Comparison of ENCODE assay signal across 1 cellular context in the genomic region with DNA sequence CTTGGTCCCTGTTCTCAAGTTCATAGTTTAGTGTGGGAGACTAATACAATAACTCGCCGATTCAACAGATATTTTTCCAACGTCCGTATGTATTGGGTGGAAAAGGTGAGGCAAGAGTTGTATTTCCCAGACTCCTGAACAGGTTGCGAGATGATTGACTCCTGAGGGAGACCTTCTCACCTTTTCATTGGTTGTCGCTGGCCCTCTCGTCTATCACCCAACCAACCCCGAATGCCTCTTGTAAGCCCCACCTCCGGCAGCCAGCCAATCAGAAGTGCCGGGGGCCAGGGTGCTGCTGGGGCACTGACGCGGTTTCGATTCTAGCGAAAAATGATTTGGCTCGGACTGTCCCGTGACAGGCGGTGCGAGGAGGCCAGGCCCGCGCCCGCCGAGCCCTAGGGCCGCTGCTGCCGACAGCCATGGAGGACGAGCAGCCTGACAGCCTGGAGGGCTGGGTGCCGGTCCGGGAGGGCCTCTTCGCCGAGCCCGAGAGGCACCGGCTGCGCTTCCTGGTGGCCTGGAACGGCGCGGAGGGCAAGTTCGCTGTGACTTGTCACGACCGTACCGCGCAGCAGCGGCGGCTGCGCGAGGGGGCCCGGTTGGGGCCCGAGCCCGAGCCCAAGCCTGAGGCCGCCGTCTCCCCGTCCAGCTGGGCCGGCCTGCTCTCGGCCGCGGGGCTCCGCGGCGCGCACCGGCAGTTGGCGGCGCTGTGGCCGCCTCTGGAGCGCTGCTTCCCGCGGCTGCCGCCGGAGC.
TF ChIP-seq lines count a peak whose summit lies in the region.

A gene with protein sequence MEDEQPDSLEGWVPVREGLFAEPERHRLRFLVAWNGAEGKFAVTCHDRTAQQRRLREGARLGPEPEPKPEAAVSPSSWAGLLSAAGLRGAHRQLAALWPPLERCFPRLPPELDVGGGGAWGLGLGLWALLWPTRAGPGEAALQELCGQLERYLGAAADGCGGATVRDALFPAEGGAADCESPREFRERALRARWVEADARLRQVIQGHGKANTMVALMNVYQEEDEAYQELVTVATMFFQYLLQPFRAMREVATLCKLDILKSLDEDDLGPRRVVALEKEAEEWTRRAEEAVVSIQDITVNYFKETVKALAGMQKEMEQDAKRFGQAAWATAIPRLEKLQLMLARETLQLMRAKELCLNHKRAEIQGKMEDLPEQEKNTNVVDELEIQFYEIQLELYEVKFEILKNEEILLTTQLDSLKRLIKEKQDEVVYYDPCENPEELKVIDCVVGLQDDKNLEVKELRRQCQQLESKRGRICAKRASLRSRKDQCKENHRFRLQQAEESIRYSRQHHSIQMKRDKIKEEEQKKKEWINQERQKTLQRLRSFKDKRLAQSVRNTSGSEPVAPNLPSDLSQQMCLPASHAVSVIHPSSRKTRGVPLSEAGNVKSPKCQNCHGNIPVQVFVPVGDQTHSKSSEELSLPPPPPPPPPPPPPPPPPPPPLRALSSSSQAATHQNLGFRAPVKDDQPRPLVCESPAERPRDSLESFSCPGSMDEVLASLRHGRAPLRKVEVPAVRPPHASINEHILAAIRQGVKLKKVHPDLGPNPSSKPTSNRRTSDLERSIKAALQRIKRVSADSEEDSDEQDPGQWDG (plus strand): TSS at position 321 of the 753 bp plus-strand sequence. CDS start 99 bp downstream, at position 420.

TF ChIP-seq in K562, 482 proteins besides CTCF, POLR2A, EP300 and RAD21 (continued from another document and continues in another):
- TF ChIP-seq ZBTB1 (CRISPR knock-in tag; IDR thresholded peaks at IDR 0.05; ENCODE audit: borderline replicate concordance, low read depth) (no peak; the same call in 1 of the 2 replicates), ZNF707 (CRISPR knock-in tag; conservative IDR thresholded peaks at IDR 0.05) (no peak), COPS2 (conservative IDR thresholded peaks at IDR 0.05) (no peak), MIER1 (IDR thresholded peaks at IDR 0.05; ENCODE audit: low read depth) (no peak), NONO (IDR thresholded peaks at IDR 0.05; ENCODE audit: low read depth in 2 of 2, low read length in 1 of 2) (peak in 1 of 2 experiments; percentile 71; a peak in 2 of 4 replicates), ZNF75A (CRISPR knock-in tag; IDR thresholded peaks at IDR 0.05) (no peak), ZEB2 (IDR thresholded peaks at IDR 0.05) (no peak), NRF1 (conservative IDR thresholded peaks at IDR 0.05 in 1 of 2, IDR thresholded peaks at IDR 0.05 in 1 of 2) (peak; percentile 69 to 76), ZNF146 (CRISPR knock-in tag; IDR thresholded peaks at IDR 0.05; ENCODE audit: unreplicated experiment) (no peak), NELFE (IDR thresholded peaks at IDR 0.05; ENCODE audit: insufficient read depth, insufficient read length) (no peak), YBX1 (IDR thresholded peaks at IDR 0.05) (no peak), SRSF1 (IDR thresholded peaks at IDR 0.05; ENCODE audit: low read depth, low read length) (no peak), NR3C1 (CRISPR knock-in tag; IDR thresholded peaks at IDR 0.05) (no peak), EP400 (IDR thresholded peaks at IDR 0.05) (no peak; the same call in 1 of the 2 replicates), NCOR1 (IDR thresholded peaks at IDR 0.05) (0 out of 2 replicates have a peak, but pooled peaks have one; percentile 9), CC2D1A (IDR thresholded peaks at IDR 0.05) (no peak), SRF (CRISPR knock-in tag; IDR thresholded peaks at IDR 0.05) (no peak), MEIS2 (IDR thresholded peaks at IDR 0.05; ENCODE audit: partially characterized antibody) (peak; percentile 56), MCM5 (IDR thresholded peaks at IDR 0.05; ENCODE audit: low read depth) (no peak), ZNF695 (CRISPR knock-in tag; IDR thresholded peaks at IDR 0.05) (no peak), MAZ (CRISPR knock-in tag; conservative IDR thresholded peaks at IDR 0.05 in 1 of 2, IDR thresholded peaks at IDR 0.05 in 1 of 2) (peak in 1 of 2 experiments; percentile 71; a peak in 3 of 4 replicates), KAT2B (IDR thresholded peaks at IDR 0.05; ENCODE audit: low read depth, low read length) (no peak), KLF16 (IDR thresholded peaks at IDR 0.05) (no peak), WHSC1 (IDR thresholded peaks at IDR 0.05; ENCODE audit: low read length) (no peak), ZNF143 (CRISPR knock-in tag; IDR thresholded peaks at IDR 0.05) (peak; percentile 36; the same call in 1 of the 2 replicates), JUN (IDR thresholded peaks at IDR 0.05; ENCODE audit: borderline replicate concordance, low read depth, low read length) (no peak), JUN (CRISPR knock-in tag; IDR thresholded peaks at IDR 0.05; ENCODE audit: borderline replicate concordance) (0 out of 2 replicates have a peak, but pooled peaks have one; percentile 70), ATF1 (CRISPR knock-in tag; IDR thresholded peaks at IDR 0.05) (no peak), ATF1 (tag; IDR thresholded peaks at IDR 0.05) (peak; percentile 81), PCBP1 (IDR thresholded peaks at IDR 0.05; ENCODE audit: low read depth, low read length, poor library complexity, severe bottlenecking) (no peak)
- TF ChIP-seq, protein P1, sequence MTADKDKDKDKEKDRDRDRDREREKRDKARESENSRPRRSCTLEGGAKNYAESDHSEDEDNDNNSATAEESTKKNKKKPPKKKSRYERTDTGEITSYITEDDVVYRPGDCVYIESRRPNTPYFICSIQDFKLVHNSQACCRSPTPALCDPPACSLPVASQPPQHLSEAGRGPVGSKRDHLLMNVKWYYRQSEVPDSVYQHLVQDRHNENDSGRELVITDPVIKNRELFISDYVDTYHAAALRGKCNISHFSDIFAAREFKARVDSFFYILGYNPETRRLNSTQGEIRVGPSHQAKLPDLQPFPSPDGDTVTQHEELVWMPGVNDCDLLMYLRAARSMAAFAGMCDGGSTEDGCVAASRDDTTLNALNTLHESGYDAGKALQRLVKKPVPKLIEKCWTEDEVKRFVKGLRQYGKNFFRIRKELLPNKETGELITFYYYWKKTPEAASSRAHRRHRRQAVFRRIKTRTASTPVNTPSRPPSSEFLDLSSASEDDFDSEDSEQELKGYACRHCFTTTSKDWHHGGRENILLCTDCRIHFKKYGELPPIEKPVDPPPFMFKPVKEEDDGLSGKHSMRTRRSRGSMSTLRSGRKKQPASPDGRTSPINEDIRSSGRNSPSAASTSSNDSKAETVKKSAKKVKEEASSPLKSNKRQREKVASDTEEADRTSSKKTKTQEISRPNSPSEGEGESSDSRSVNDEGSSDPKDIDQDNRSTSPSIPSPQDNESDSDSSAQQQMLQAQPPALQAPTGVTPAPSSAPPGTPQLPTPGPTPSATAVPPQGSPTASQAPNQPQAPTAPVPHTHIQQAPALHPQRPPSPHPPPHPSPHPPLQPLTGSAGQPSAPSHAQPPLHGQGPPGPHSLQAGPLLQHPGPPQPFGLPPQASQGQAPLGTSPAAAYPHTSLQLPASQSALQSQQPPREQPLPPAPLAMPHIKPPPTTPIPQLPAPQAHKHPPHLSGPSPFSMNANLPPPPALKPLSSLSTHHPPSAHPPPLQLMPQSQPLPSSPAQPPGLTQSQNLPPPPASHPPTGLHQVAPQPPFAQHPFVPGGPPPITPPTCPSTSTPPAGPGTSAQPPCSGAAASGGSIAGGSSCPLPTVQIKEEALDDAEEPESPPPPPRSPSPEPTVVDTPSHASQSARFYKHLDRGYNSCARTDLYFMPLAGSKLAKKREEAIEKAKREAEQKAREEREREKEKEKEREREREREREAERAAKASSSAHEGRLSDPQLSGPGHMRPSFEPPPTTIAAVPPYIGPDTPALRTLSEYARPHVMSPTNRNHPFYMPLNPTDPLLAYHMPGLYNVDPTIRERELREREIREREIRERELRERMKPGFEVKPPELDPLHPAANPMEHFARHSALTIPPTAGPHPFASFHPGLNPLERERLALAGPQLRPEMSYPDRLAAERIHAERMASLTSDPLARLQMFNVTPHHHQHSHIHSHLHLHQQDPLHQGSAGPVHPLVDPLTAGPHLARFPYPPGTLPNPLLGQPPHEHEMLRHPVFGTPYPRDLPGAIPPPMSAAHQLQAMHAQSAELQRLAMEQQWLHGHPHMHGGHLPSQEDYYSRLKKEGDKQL (CRISPR knock-in tag; IDR thresholded peaks at IDR 0.05; ENCODE audit: borderline replicate concordance) = no peak
- TF ChIP-seq, protein P2, sequence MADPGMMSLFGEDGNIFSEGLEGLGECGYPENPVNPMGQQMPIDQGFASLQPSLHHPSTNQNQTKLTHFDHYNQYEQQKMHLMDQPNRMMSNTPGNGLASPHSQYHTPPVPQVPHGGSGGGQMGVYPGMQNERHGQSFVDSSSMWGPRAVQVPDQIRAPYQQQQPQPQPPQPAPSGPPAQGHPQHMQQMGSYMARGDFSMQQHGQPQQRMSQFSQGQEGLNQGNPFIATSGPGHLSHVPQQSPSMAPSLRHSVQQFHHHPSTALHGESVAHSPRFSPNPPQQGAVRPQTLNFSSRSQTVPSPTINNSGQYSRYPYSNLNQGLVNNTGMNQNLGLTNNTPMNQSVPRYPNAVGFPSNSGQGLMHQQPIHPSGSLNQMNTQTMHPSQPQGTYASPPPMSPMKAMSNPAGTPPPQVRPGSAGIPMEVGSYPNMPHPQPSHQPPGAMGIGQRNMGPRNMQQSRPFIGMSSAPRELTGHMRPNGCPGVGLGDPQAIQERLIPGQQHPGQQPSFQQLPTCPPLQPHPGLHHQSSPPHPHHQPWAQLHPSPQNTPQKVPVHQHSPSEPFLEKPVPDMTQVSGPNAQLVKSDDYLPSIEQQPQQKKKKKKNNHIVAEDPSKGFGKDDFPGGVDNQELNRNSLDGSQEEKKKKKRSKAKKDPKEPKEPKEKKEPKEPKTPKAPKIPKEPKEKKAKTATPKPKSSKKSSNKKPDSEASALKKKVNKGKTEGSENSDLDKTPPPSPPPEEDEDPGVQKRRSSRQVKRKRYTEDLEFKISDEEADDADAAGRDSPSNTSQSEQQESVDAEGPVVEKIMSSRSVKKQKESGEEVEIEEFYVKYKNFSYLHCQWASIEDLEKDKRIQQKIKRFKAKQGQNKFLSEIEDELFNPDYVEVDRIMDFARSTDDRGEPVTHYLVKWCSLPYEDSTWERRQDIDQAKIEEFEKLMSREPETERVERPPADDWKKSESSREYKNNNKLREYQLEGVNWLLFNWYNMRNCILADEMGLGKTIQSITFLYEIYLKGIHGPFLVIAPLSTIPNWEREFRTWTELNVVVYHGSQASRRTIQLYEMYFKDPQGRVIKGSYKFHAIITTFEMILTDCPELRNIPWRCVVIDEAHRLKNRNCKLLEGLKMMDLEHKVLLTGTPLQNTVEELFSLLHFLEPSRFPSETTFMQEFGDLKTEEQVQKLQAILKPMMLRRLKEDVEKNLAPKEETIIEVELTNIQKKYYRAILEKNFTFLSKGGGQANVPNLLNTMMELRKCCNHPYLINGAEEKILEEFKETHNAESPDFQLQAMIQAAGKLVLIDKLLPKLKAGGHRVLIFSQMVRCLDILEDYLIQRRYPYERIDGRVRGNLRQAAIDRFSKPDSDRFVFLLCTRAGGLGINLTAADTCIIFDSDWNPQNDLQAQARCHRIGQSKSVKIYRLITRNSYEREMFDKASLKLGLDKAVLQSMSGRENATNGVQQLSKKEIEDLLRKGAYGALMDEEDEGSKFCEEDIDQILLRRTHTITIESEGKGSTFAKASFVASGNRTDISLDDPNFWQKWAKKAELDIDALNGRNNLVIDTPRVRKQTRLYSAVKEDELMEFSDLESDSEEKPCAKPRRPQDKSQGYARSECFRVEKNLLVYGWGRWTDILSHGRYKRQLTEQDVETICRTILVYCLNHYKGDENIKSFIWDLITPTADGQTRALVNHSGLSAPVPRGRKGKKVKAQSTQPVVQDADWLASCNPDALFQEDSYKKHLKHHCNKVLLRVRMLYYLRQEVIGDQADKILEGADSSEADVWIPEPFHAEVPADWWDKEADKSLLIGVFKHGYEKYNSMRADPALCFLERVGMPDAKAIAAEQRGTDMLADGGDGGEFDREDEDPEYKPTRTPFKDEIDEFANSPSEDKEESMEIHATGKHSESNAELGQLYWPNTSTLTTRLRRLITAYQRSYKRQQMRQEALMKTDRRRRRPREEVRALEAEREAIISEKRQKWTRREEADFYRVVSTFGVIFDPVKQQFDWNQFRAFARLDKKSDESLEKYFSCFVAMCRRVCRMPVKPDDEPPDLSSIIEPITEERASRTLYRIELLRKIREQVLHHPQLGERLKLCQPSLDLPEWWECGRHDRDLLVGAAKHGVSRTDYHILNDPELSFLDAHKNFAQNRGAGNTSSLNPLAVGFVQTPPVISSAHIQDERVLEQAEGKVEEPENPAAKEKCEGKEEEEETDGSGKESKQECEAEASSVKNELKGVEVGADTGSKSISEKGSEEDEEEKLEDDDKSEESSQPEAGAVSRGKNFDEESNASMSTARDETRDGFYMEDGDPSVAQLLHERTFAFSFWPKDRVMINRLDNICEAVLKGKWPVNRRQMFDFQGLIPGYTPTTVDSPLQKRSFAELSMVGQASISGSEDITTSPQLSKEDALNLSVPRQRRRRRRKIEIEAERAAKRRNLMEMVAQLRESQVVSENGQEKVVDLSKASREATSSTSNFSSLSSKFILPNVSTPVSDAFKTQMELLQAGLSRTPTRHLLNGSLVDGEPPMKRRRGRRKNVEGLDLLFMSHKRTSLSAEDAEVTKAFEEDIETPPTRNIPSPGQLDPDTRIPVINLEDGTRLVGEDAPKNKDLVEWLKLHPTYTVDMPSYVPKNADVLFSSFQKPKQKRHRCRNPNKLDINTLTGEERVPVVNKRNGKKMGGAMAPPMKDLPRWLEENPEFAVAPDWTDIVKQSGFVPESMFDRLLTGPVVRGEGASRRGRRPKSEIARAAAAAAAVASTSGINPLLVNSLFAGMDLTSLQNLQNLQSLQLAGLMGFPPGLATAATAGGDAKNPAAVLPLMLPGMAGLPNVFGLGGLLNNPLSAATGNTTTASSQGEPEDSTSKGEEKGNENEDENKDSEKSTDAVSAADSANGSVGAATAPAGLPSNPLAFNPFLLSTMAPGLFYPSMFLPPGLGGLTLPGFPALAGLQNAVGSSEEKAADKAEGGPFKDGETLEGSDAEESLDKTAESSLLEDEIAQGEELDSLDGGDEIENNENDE (IDR thresholded peaks at IDR 0.05; ENCODE audit: low read depth, low read length) = no peak
- TF ChIP-seq, protein P3, sequence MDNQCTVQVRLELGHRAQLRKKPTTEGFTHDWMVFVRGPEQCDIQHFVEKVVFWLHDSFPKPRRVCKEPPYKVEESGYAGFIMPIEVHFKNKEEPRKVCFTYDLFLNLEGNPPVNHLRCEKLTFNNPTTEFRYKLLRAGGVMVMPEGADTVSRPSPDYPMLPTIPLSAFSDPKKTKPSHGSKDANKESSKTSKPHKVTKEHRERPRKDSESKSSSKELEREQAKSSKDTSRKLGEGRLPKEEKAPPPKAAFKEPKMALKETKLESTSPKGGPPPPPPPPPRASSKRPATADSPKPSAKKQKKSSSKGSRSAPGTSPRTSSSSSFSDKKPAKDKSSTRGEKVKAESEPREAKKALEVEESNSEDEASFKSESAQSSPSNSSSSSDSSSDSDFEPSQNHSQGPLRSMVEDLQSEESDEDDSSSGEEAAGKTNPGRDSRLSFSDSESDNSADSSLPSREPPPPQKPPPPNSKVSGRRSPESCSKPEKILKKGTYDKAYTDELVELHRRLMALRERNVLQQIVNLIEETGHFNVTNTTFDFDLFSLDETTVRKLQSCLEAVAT (IDR thresholded peaks at IDR 0.05) = peak; percentile 59 to 89; a peak in 2 of 4 replicates
- TF ChIP-seq, protein P4, sequence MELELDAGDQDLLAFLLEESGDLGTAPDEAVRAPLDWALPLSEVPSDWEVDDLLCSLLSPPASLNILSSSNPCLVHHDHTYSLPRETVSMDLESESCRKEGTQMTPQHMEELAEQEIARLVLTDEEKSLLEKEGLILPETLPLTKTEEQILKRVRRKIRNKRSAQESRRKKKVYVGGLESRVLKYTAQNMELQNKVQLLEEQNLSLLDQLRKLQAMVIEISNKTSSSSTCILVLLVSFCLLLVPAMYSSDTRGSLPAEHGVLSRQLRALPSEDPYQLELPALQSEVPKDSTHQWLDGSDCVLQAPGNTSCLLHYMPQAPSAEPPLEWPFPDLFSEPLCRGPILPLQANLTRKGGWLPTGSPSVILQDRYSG (tag; conservative IDR thresholded peaks at IDR 0.05; ENCODE audit: low read depth) = no peak
